ENCODE assay signal across 9 cellular contexts in the genomic region with DNA sequence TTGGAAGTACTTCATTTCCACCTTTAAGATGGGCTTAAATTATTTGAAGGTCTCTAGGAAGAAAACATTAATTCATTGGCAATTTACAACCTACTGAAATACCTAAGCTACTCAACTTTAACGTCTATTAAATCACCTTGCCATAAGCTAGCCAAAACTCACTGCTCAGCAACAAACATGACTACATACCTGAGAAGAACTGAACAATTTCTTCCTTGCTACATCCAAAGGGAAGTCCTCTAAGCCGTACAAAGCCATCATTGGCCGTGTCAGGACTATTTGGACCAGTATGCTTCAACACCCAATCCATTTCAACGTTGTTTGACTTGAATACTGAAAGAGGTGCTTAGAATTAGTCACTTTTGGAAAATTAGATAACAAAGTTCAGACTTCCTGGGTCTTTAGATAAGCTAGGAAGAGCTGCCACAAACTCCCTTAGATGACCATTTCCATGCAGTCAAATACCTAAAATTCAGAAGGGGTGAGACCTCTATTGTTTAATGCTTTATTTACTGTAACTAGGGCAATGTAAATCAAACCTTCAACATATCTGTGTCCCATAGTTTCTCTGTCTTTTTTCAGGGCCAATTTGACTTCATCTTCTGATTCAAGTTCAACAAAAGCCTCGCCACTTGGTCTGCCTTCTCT. TPM values are rescaled to one million over a fixed set of nuclear protein-coding genes. Genes with fewer than 3 reads are reported as not detected.
DNase-seq lines count a peak whose midpoint lies in the region; ATAC-seq, FAIRE-seq and TF ChIP-seq lines count a peak whose summit lies in the region.
"Had no signal": no experiment of that assay in that cellular context is flagged by ENCODE, and none has a peak within 500 bp of the region (broad histone marks: within the 10 kb centered on the region; RNA-seq: fewer than 3 reads in every experiment).

No MANE protein-coding gene starts in this region.

- BruUV-seq in A673 (replicated peaks; lab: Mats Ljungman, UMichigan): no TSS peak
- no TSS peak for BruUV-seq in MCF 10A (replicated peaks; lab: Mats Ljungman, UMichigan)

- TF ChIP-seq CTCF in A673 (conservative IDR thresholded peaks at IDR 0.05; ENCODE audit: low read depth, low read length): no peak
- no peak for TF ChIP-seq CTCF in MCF 10A (IDR thresholded peaks at IDR 0.05; ENCODE audit: unreplicated experiment)
- TF ChIP-seq CTCF in mucosa of descending colon (IDR thresholded peaks at IDR 0.05): no peak

- H3K4me3 ChIP-seq in A673 (ENCODE audit: low read depth, low read length, poor library complexity, severe bottlenecking) (peak overlapping the region; percentile 91), HUES48 (ENCODE audit: low read depth, low read length) (peak overlapping the region; percentile 94), mucosa of rectum (ENCODE audit: low read length in 2 of 2) (peak overlapping the region; percentile 69 to 70), mucosa of descending colon (no peak overlapping the region)

- H3K9me3 ChIP-seq in A673 (ENCODE audit: low read depth, low read length, poor library complexity, severe bottlenecking) (no peaks in the 10 kb centered on the region), HUES48 (ENCODE audit: control insufficient read depth, insufficient read depth, low read length) (no peaks in the 10 kb centered on the region), mucosa of rectum (ENCODE audit: control insufficient read depth in 2 of 2, low read length in 2 of 2) (no peaks in the 10 kb centered on the region), mucosa of descending colon (no peaks in the 10 kb centered on the region)

- CTCF ChIA-PET in A673 (lab: Charles Lee): no interaction called here
- CTCF ChIA-PET in MCF 10A (lab: Yijun Ruan, JAX): interaction anchor here (0.7 to 1.8 kb wide), 7 partner anchors 10 to 1386 kb away, joined by 3 to 6 read pairs (median 4); no protein-coding TSS in a partner anchor

- POLR2A ChIA-PET in A673 (lab: Charles Lee; ENCODE audit: low non-redundant PET) (no interaction called here), MCF 10A (lab: Yijun Ruan, JAX) (interaction anchor here (0.5 to 7.4 kb wide), 18 partner anchors 10 to 240 kb away, joined by 3 to 197 read pairs (median 6); a partner anchor contains a TSS)

- no peak for DNase-seq in A673 (ENCODE audit: low spot score)
- DNase-seq in MCF 10A (ENCODE audit: unreplicated experiment): no peak
- DNase-seq in mucosa of descending colon: no peak
- no peak for DNase-seq in effector CD8-positive, alpha-beta T cell (lab: John Stamatoyannopoulos, UW)
- no peak for DNase-seq in frontal cortex (ENCODE audit: low spot score in 2 of 2)
- DNase-seq: hippocampal formation had no signal

- peaks cover 64% of the 10 kb centered on the region for H3K4me1 Mint-ChIP-seq in MCF 10A (ENCODE audit: insufficient read depth, unreplicated experiment)

- intact Hi-C loops in A673 (cut with micrococcal nuclease; ENCODE audit: unreplicated experiment): no loop called here
- intact Hi-C loops in MCF 10A (cut with micrococcal nuclease): loop anchor here (10.0 kb wide), 1 partner anchor 454 kb away; a partner anchor contains a TSS
- intact Hi-C loops in mucosa of descending colon (cut with DNase I, micrococcal nuclease): no loop called here

- H3K27me3 ChIP-seq in A673 (replicated peaks; ENCODE audit: insufficient read depth, low read depth, low read length, poor library complexity) (no peaks in the 10 kb centered on the region), HUES48 (ENCODE audit: control insufficient read depth, insufficient read depth, low read length) (no peaks in the 10 kb centered on the region), mucosa of rectum (ENCODE audit: control insufficient read depth in 2 of 2, insufficient read depth in 2 of 2, low read length in 2 of 2) (no peaks in the 10 kb centered on the region)

- H3K9me3 Mint-ChIP-seq in MCF 10A (ENCODE audit: unreplicated experiment): no peaks in the 10 kb centered on the region

- H3K9ac ChIP-seq in HUES48 (ENCODE audit: low read depth, low read length): no peak overlapping the region
- peak overlapping the region; percentile 52 to 72 for H3K9ac ChIP-seq in mucosa of rectum (ENCODE audit: low read depth in 1 of 2, low read length in 2 of 2)

- peaks cover 46% of the 10 kb centered on the region for H3K4me1 ChIP-seq in A673 (ENCODE audit: insufficient read depth, low read length, poor library complexity, severe bottlenecking)
- peaks cover 37% of the 10 kb centered on the region for H3K4me1 ChIP-seq in HUES48 (ENCODE audit: control insufficient read depth, insufficient read depth, low read length)
- H3K4me1 ChIP-seq in mucosa of rectum (ENCODE audit: control insufficient read depth in 2 of 2, insufficient read depth in 2 of 2, low read length in 2 of 2): peaks cover 35 to 36% of the 10 kb centered on the region in 2 donors
- peaks cover 38% of the 10 kb centered on the region for H3K4me1 ChIP-seq in mucosa of descending colon (ENCODE audit: low read depth)

- H3K4me3 Mint-ChIP-seq in MCF 10A (ENCODE audit: unreplicated experiment): peak overlapping the region; percentile 98

- ATAC-seq in mucosa of descending colon (no peak), GM18502 (IDR thresholded peaks at IDR 0.05; ENCODE audit: poor library complexity, unreplicated experiment) (no peak)

- peaks cover 82% of the 10 kb centered on the region for H3K36me3 Mint-ChIP-seq in MCF 10A (ENCODE audit: insufficient read depth, unreplicated experiment)

- H3K27me3 Mint-ChIP-seq in MCF 10A (ENCODE audit: insufficient read depth, unreplicated experiment): no peaks in the 10 kb centered on the region

- peak overlapping the region; percentile 99 for H3K27ac Mint-ChIP-seq in MCF 10A (ENCODE audit: low read depth, unreplicated experiment)

- peaks cover 68% of the 10 kb centered on the region for H3K36me3 ChIP-seq in A673 (ENCODE audit: insufficient read depth, low read length, poor library complexity, severe bottlenecking)
- peaks cover 68% of the 10 kb centered on the region for H3K36me3 ChIP-seq in HUES48 (ENCODE audit: control insufficient read depth, insufficient read depth, low read length)
- H3K36me3 ChIP-seq in mucosa of rectum (ENCODE audit: control insufficient read depth in 2 of 2, insufficient read depth in 2 of 2, low read length in 2 of 2): peaks cover 56 to 58% of the 10 kb centered on the region in 2 donors
- H3K36me3 ChIP-seq in mucosa of descending colon (ENCODE audit: low read depth): peaks cover 15% of the 10 kb centered on the region

- FAIRE-seq in frontal cortex (lab: Jason Lieb, UNC): no peak

- no peak overlapping the region for H3K27ac ChIP-seq in A673 (ENCODE audit: low read depth, low read length, poor library complexity, severe bottlenecking)
- H3K27ac ChIP-seq in HUES48 (ENCODE audit: low read depth, low read length): peak overlapping the region; percentile 8
- H3K27ac ChIP-seq in mucosa of rectum (ENCODE audit: low read depth in 2 of 2, low read length in 2 of 2): no peak overlapping the region

RNA-seq across cellular contexts. Expression of a gene that starts 2.6 kb away (rescaled TPM):
- total RNA-seq in A673 (2021) (918 and 972 TPM in 2 replicates), MCF 10A (2022) (907 and 981 TPM in 2 replicates), mucosa of descending colon (100 to 1,000 TPM; 453 to 475 (median 473) TPM), frontal cortex (818 TPM)
